ENCODE assay signal across 15 cellular contexts in the genomic region with DNA sequence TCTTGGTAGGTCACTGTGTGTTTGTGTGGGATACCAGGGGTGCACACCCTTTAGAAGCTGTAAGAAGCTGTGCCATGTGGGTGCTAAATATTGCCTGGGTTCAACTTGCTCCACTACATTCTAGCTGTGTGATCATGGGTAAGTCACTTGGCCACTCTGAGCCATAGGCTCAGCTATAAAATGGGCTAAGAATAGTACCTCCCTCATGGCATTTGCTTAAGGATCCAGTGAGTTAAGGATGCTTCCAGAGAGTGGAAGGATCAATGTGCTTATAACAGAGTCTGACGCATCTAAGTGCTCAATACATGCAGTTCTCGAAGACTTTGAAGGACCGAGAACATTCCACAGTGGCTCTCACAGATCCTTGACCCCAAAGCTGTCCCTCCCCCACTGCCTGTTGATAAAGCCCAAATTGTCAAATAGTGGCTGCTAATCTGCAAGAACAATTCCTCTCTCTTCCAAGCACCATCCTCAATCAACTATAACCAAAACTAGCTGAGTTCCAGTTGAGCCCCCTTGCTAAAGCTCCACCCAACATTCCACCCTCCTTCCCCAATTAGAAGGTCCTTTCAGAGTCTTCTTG. TPM values are rescaled to one million over a fixed set of nuclear protein-coding genes. Genes with fewer than 3 reads are reported as not detected.
DNase-seq lines count a peak whose midpoint lies in the region; ATAC-seq and TF ChIP-seq lines count a peak whose summit lies in the region.
"Had no signal": no experiment of that assay in that cellular context is flagged by ENCODE, and none has a peak within 500 bp of the region (broad histone marks: within the 10 kb centered on the region; RNA-seq: fewer than 3 reads in every experiment).

No MANE protein-coding gene starts in this region.

- H3K9ac ChIP-seq in mucosa of rectum (ENCODE audit: low read depth in 1 of 2, low read length in 2 of 2), result no peak overlapping the region

- H3K27ac Mint-ChIP-seq in CD14-positive monocyte, result peak overlapping the region in 2 of 7 donors; percentile 1 to 72
- H3K27ac Mint-ChIP-seq in activated T-helper 2 cell treated with anti-CD3 and anti-CD28 coated beads, Interferon-gamma antibody, Interleukin-2, Interleukin-4, amounts not matched to agents 10 μg/mL and 5 μg/mL and 100 μg/mL, durations not matched to agents 14 hours and 24 hours and 36 hours, result peak overlapping the region; percentile 100
- H3K27ac Mint-ChIP-seq: nephron had no signal

- H3K9me3 Mint-ChIP-seq in CD14-positive monocyte, result no peaks in the 10 kb centered on the region
- no peaks in the 10 kb centered on the region for H3K9me3 Mint-ChIP-seq in activated T-helper 2 cell treated with anti-CD3 and anti-CD28 coated beads, Interferon-gamma antibody, Interleukin-2, Interleukin-4, amounts not matched to agents 10 μg/mL and 5 μg/mL and 100 μg/mL, durations not matched to agents 14 hours and 24 hours and 36 hours
- H3K9me3 Mint-ChIP-seq: nephron had no signal

- H3K36me3 ChIP-seq in mucosa of rectum (ENCODE audit: control insufficient read depth in 2 of 2, insufficient read depth in 2 of 2, low read length in 2 of 2), result no peaks in the 10 kb centered on the region
- H3K36me3 ChIP-seq in esophagus muscularis mucosa, result no peaks in the 10 kb centered on the region
- H3K36me3 ChIP-seq: SJCRH30, stomach had no signal

- DNase-seq in CD14-positive monocyte (ENCODE audit: low spot score), result no peak
- no peak for DNase-seq in activated T-helper 2 cell treated with anti-CD3 and anti-CD28 coated beads, Interferon-gamma antibody, Interleukin-2, Interleukin-4, amounts not matched to agents 10 μg/mL and 5 μg/mL and 100 μg/mL, durations not matched to agents 14 hours and 24 hours and 36 hours (ENCODE audit: low spot score)
- DNase-seq in esophagus muscularis mucosa (ENCODE audit: extremely low spot score), result no peak
- no peak for DNase-seq in NCI-H1092 treated with DMSO at 0.1 percent for 48 hours (lab: John Stamatoyannopoulos, UW)
- no peak for DNase-seq in NK-92 (lab: John Stamatoyannopoulos, UW; ENCODE audit: unreplicated experiment)
- no peak for DNase-seq in omental fat pad (ENCODE audit: low spot score)
- DNase-seq: NCI-H82, SJCRH30 had no signal

- peak overlapping the region; percentile 17 to 68 for H3K27ac ChIP-seq in mucosa of rectum (ENCODE audit: low read depth in 2 of 2, low read length in 2 of 2)
- H3K27ac ChIP-seq in esophagus muscularis mucosa (replicated peaks in 1 of 4), result no peak overlapping the region
- H3K27ac ChIP-seq: SJCRH30 had no signal

- H3K4me1 ChIP-seq in mucosa of rectum (ENCODE audit: control insufficient read depth in 2 of 2, insufficient read depth in 2 of 2, low read length in 2 of 2), result peaks cover 0 to 4% of the 10 kb centered on the region in 2 donors
- H3K4me1 ChIP-seq in esophagus muscularis mucosa, result no peaks in the 10 kb centered on the region
- H3K4me1 ChIP-seq: SJCRH30, stomach had no signal

- H3K4me3 ChIP-seq in mucosa of rectum (ENCODE audit: low read length in 2 of 2), result no peak overlapping the region
- no peak overlapping the region for H3K4me3 ChIP-seq in esophagus muscularis mucosa
- H3K4me3 ChIP-seq: SJCRH30, stomach had no signal

- peak; percentile 5 for ATAC-seq in GM18519 (IDR thresholded peaks at IDR 0.05; ENCODE audit: low FRiP score, unreplicated experiment)
- no peak for ATAC-seq in omental fat pad (ENCODE audit: low FRiP score)

- peaks cover 4 to 9% (median 5%) of the 10 kb centered on the region in 3 donors for H3K27me3 Mint-ChIP-seq in CD14-positive monocyte (ENCODE audit: low read depth in 3 of 3)
- H3K27me3 Mint-ChIP-seq in activated T-helper 2 cell treated with anti-CD3 and anti-CD28 coated beads, Interferon-gamma antibody, Interleukin-2, Interleukin-4, amounts not matched to agents 10 μg/mL and 5 μg/mL and 100 μg/mL, durations not matched to agents 14 hours and 24 hours and 36 hours (ENCODE audit: low read depth), result no peaks in the 10 kb centered on the region

- TF ChIP-seq POLR2A in esophagus muscularis mucosa (IDR thresholded peaks at IDR 0.05; ENCODE audit: low read depth), result no peak

- H3K27me3 ChIP-seq in mucosa of rectum (ENCODE audit: control insufficient read depth in 2 of 2, insufficient read depth in 2 of 2, low read length in 2 of 2), result no peaks in the 10 kb centered on the region
- H3K27me3 ChIP-seq in esophagus muscularis mucosa, result peaks cover 0 to 45% (median 0%) of the 10 kb centered on the region in 4 donors
- H3K27me3 ChIP-seq: SJCRH30 had no signal

- H3K9me3 ChIP-seq in mucosa of rectum (ENCODE audit: control insufficient read depth in 2 of 2, low read length in 2 of 2) (no peaks in the 10 kb centered on the region), esophagus muscularis mucosa (no peaks in the 10 kb centered on the region)
- H3K9me3 ChIP-seq: SJCRH30, stomach had no signal

- H3K4me1 Mint-ChIP-seq in CD14-positive monocyte, result peaks cover 4% of the 10 kb centered on the region
- H3K4me1 Mint-ChIP-seq in activated T-helper 2 cell treated with anti-CD3 and anti-CD28 coated beads, Interferon-gamma antibody, Interleukin-2, Interleukin-4, amounts not matched to agents 10 μg/mL and 5 μg/mL and 100 μg/mL, durations not matched to agents 14 hours and 24 hours and 36 hours (ENCODE audit: low read depth), result peaks cover 73% of the 10 kb centered on the region

- TF ChIP-seq CTCF in CD14-positive monocyte (IDR thresholded peaks at IDR 0.05), result peak; percentile 0
- TF ChIP-seq CTCF in esophagus muscularis mucosa (IDR thresholded peaks at IDR 0.05), result no peak
- TF ChIP-seq CTCF in omental fat pad (IDR thresholded peaks at IDR 0.05), result no peak

- no peak for TF ChIP-seq EP300 in esophagus muscularis mucosa (IDR thresholded peaks at IDR 0.05)

- intact Hi-C loops in CD14-positive monocyte (cut with micrococcal nuclease), result no loop called here
- intact Hi-C loops in activated T-helper 2 cell treated with anti-CD3 and anti-CD28 coated beads, Interferon-gamma antibody, Interleukin-2, Interleukin-4, amounts not matched to agents 10 μg/mL and 5 μg/mL and 100 μg/mL, durations not matched to agents 14 hours and 24 hours and 36 hours (cut with micrococcal nuclease), result loop anchor here (1.0 to 5.0 kb wide), 7 partner anchors 16 to 110 kb away; a partner anchor contains a TSS
- intact Hi-C loops in esophagus muscularis mucosa (cut with DNase I), result no loop called here

- 96% methylated on average over 3 of the region's 3 CpGs for WGBS in esophagus muscularis mucosa

- no peaks in the 10 kb centered on the region for H3K36me3 Mint-ChIP-seq in CD14-positive monocyte
- H3K36me3 Mint-ChIP-seq in activated T-helper 2 cell treated with anti-CD3 and anti-CD28 coated beads, Interferon-gamma antibody, Interleukin-2, Interleukin-4, amounts not matched to agents 10 μg/mL and 5 μg/mL and 100 μg/mL, durations not matched to agents 14 hours and 24 hours and 36 hours (ENCODE audit: low read depth), result peaks cover 54% of the 10 kb centered on the region
- H3K36me3 Mint-ChIP-seq: brain had no signal

- no peak overlapping the region for H3K4me3 Mint-ChIP-seq in CD14-positive monocyte
- H3K4me3 Mint-ChIP-seq in activated T-helper 2 cell treated with anti-CD3 and anti-CD28 coated beads, Interferon-gamma antibody, Interleukin-2, Interleukin-4, amounts not matched to agents 10 μg/mL and 5 μg/mL and 100 μg/mL, durations not matched to agents 14 hours and 24 hours and 36 hours (ENCODE audit: low read depth), result peak overlapping the region; percentile 76
- H3K4me3 Mint-ChIP-seq: brain, nephron had no signal

RNA-seq across cellular contexts. Expression of a gene that starts 13.2 kb away (rescaled TPM):
- polyA plus RNA-seq in CD14-positive monocyte, result not detected
- 9.2 and 10.2 TPM in 2 replicates for total RNA-seq in activated T-helper 2 cell treated with anti-CD3 and anti-CD28 coated beads, Interferon-gamma antibody, Interleukin-2, Interleukin-4, amounts not matched to agents 10 μg/mL and 5 μg/mL and 100 μg/mL, durations not matched to agents 14 hours and 24 hours and 36 hours
- total RNA-seq in esophagus muscularis mucosa (not detected), omental fat pad (not detected)
- total RNA-seq: H1, LHCN-M2, SJCRH30 had no signal

RNA-seq across cellular contexts. Expression of a gene that starts 27.0 kb away (rescaled TPM):
- polyA plus RNA-seq in CD14-positive monocyte, result 1 to 10 TPM in 1 of 2 donors, under 1 TPM in 1; 0.60 to 1.7 TPM
- total RNA-seq in activated T-helper 2 cell treated with anti-CD3 and anti-CD28 coated beads, Interferon-gamma antibody, Interleukin-2, Interleukin-4, amounts not matched to agents 10 μg/mL and 5 μg/mL and 100 μg/mL, durations not matched to agents 14 hours and 24 hours and 36 hours, result 404 and 410 TPM in 2 replicates
- total RNA-seq in esophagus muscularis mucosa, result 1 to 10 TPM in 2 of 4 donors, under 1 TPM in 2; 0.19 to 2.9 (median 1.5) TPM
- 1 to 10 TPM in 3 of 4 donors, under 1 TPM in 1; 0.95 to 4.4 (median 1.5) TPM for total RNA-seq in omental fat pad
- total RNA-seq: LHCN-M2 had no signal

Comparison
In these comparisons a context has a peak if more than half of its experiments do, and no peak if none do; other contexts are left out.
1. H3K27ac ChIP-seq: peak in mucosa of rectum (2 of 2); none in esophagus muscularis mucosa (0 of 4).
2. RNA of a gene that starts 27.0 kb away (total RNA-seq): 404 to 410 TPM in activated T-helper 2 cell treated with anti-CD3 and anti-CD28 coated beads, Interferon-gamma antibody, Interleukin-2, Interleukin-4, amounts not matched to agents 10 μg/mL and 5 μg/mL and 100 μg/mL, durations not matched to agents 14 hours and 24 hours and 36 hours; 0.19 to 2.9 TPM in esophagus muscularis mucosa and 0.95 to 4.4 TPM in omental fat pad; every median in the first group is over 10 times any median in the second.